9 cellular contexts compared by ENCODE assay signal in the genomic region with DNA sequence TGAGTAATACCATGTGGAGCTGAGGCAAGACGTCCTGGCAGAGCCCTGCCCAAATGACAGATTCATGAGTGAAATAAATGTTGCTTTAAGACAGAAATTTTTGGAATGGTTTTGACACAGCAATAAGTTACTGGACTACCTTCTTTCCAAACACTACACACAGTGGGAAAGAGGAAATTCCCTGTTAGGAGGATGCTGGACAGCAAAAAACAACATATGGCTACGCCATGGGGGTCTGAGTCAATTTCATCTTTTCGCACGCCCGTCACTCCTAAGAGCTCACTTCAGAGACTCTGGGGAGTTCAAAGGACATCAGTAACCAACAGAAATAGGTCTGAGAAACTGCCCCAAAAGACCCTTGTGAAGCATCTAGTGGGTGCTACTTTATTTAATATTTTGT. TPM values are rescaled to one million over a fixed set of nuclear protein-coding genes. Genes with fewer than 3 reads are reported as not detected.
"Had no signal": no experiment of that assay in that cellular context is flagged by ENCODE, and none has a peak within 500 bp of the region (broad histone marks: within the 10 kb centered on the region; RNA-seq: fewer than 3 reads in every experiment).

No MANE protein-coding gene starts in this region.

- H3K27ac Mint-ChIP-seq: HFFc6, IgD-negative memory B cell had no signal

- H3K4me1 Mint-ChIP-seq: IgD-negative memory B cell had no signal

- H3K4me3 Mint-ChIP-seq: HFFc6, IgD-negative memory B cell had no signal

- DNase-seq: GM23248, GOT3, H7, HFFc6 had no signal

- H3K9ac ChIP-seq: GM23248 had no signal

- H3K36me3 Mint-ChIP-seq: IgD-negative memory B cell had no signal

- H3K4me1 ChIP-seq: HAP-1 had no signal

- H3K9me3 ChIP-seq: HAP-1 had no signal

- H3K4me3 ChIP-seq: GM23248, HAP-1 had no signal

- H3K36me3 ChIP-seq: HAP-1 had no signal

- H3K27ac ChIP-seq: GM23248, HL-60 had no signal

- H3K27me3 Mint-ChIP-seq: IgD-negative memory B cell had no signal

RNA-seq across cellular contexts. Expression of a gene that starts 55.4 kb away (rescaled TPM):
- total RNA-seq: GM23248, HepG2, HFFc6, HT1080 had no signal
